In the genomic region with DNA sequence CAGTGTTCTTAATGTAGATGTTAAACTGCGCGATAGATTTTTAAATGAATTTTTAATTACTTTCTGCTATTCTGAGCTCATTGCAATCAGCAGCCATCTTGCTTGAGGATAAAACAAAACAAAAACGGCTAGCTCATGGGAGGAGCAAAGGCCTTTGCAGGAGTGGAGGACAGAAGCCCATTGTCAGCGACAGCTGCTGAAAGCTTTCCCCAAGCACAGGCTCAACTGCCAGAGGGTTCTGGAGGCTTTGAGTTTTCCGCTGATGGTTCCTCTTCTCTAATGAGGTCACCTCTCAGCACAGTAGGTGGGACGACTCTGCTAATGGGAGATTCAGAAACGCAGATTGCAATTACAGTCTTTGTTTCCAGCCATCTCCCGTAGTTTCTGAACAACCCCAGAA, we compare ENCODE assay signal across 16 cellular contexts.
DNase-seq lines count a peak whose midpoint lies in the region; ATAC-seq lines count a peak whose summit lies in the region.
"Had no signal": no experiment of that assay in that cellular context is flagged by ENCODE, and none has a peak within 500 bp of the region (broad histone marks: within the 10 kb centered on the region; RNA-seq: fewer than 3 reads in every experiment).

No MANE protein-coding gene starts in this region.

- DNase-seq in C1 segment of cervical spinal cord (lab: John Stamatoyannopoulos, UW) = peak in 11 of 14 donors; percentile 31 to 80 (median 66)
- peak; percentile 61 for DNase-seq in NCI-H2107 (lab: John Stamatoyannopoulos, UW)
- DNase-seq in ecto neural progenitor cell (ENCODE audit: low spot score) = peak; percentile 59
- peak; percentile 95 for DNase-seq in medulla oblongata (ENCODE audit: extremely low spot score)
- DNase-seq in DMS 273 (lab: John Stamatoyannopoulos, UW; ENCODE audit: unreplicated experiment) = no peak
- DNase-seq in stimulated activated CD4-positive, alpha-beta T cell treated with anti-CD3 and anti-CD28 coated beads, Interleukin-12 subunit alpha, Interleukin-12 subunit beta, amount 100 ng/mL, for 4 hours = no peak
- DNase-seq in dedifferentiated amniotic fluid mesenchymal stem cell (ENCODE audit: extremely low spot score) = no peak
- DNase-seq: activated CD4-positive, alpha-beta T cell treated with anti-CD3 and anti-CD28 coated beads for 1 hour; body of pancreas; DND-41; erythroblast; immature natural killer cell; NCI-H774; stimulated activated CD8-positive, alpha-beta memory T cell treated with anti-CD3 and anti-CD28 coated beads, Interleukin-4, amount 100 ng/mL, for 48 hours; SW 1271 had no signal

- ATAC-seq in HG03571 (IDR thresholded peaks at IDR 0.05; ENCODE audit: unreplicated experiment) = no peak
- ATAC-seq: body of pancreas had no signal

Comparison
In these comparisons a context has a peak if more than half of its experiments do, and no peak if none do; other contexts are left out.
1. DNase-seq: peak in C1 segment of cervical spinal cord (11 of 14), NCI-H2107 (single experiment), ecto neural progenitor cell (single experiment) and medulla oblongata (single experiment); none in DMS 273 (single experiment), stimulated activated CD4-positive, alpha-beta T cell treated with anti-CD3 and anti-CD28 coated beads, Interleukin-12 subunit alpha, Interleukin-12 subunit beta, amount 100 ng/mL, for 4 hours (single experiment) and dedifferentiated amniotic fluid mesenchymal stem cell (single experiment).